ENCODE assay signal across 11 cellular contexts in genomic region chr22:45934659-45935341, GRCh38. TPM values are rescaled to one million over a fixed set of nuclear protein-coding genes. Genes with fewer than 3 reads are reported as not detected.
DNase-seq lines count a peak whose midpoint lies in the region; ATAC-seq, FAIRE-seq and TF ChIP-seq lines count a peak whose summit lies in the region.
"Had no signal": no experiment of that assay in that cellular context is flagged by ENCODE, and none has a peak within 500 bp of the region (broad histone marks: within the 10 kb centered on the region; RNA-seq: fewer than 3 reads in every experiment).

No MANE protein-coding gene starts in this region.

- TF ChIP-seq CTCF in left ventricle myocardium inferior (IDR thresholded peaks at IDR 0.05; ENCODE audit: borderline replicate concordance): no peak
- TF ChIP-seq CTCF in RWPE2 (IDR thresholded peaks at IDR 0.05; ENCODE audit: poor library complexity, severe bottlenecking): no peak

- no peaks in the 10 kb centered on the region for H3K4me1 ChIP-seq in left ventricle myocardium inferior
- peaks cover 17% of the 10 kb centered on the region for H3K4me1 ChIP-seq in RWPE2 (ENCODE audit: insufficient read depth, poor library complexity, severe bottlenecking)

- peak; percentile 96 for FAIRE-seq in urothelium cell line (lab: Jason Lieb, UNC)

- peaks cover 78% of the 10 kb centered on the region for H3K27me3 ChIP-seq in left ventricle myocardium inferior (ENCODE audit: low read depth)
- H3K27me3 ChIP-seq in RWPE2 (ENCODE audit: insufficient read depth, poor library complexity, severe bottlenecking): no peaks in the 10 kb centered on the region

- H3K4me3 ChIP-seq in left ventricle myocardium inferior: no peak overlapping the region
- H3K4me3 ChIP-seq in RWPE2 (ENCODE audit: severe bottlenecking): no peak overlapping the region

- H3K27ac ChIP-seq in left ventricle myocardium inferior (replicated peaks) (no peak overlapping the region), RWPE2 (ENCODE audit: poor library complexity, severe bottlenecking) (peak overlapping the region; percentile 85)

- intact Hi-C loops in Right ventricle myocardium superior (cut with DNase I) (no loop called here), left ventricle myocardium inferior (cut with micrococcal nuclease) (no loop called here), left ventricle myocardium superior (cut with micrococcal nuclease) (no loop called here)

- H3K36me3 ChIP-seq in left ventricle myocardium inferior: no peaks in the 10 kb centered on the region
- no peaks in the 10 kb centered on the region for H3K36me3 ChIP-seq in RWPE2 (ENCODE audit: low read depth)

- DNase-seq in Right ventricle myocardium superior: no peak
- no peak for DNase-seq in left ventricle myocardium inferior
- DNase-seq in RWPE2 (ENCODE audit: low spot score): peak; percentile 94
- peak; percentile 45 for DNase-seq in left ventricle myocardium superior
- DNase-seq in urothelium cell line (ENCODE audit: low spot score): peak; percentile 92
- no peak for DNase-seq in activated CD4-positive, alpha-beta T cell treated with anti-CD3 and anti-CD28 coated beads, Interleukin-2, amount 50 U/mL, for 4 hours
- DNase-seq in NCI-H526 (lab: John Stamatoyannopoulos, UW): no peak
- DNase-seq: CD8-positive, alpha-beta T cell; effector CD8-positive, alpha-beta T cell; Karpas-422 had no signal

- ATAC-seq in Right ventricle myocardium superior (ENCODE audit: poor library complexity) (peak; percentile 18), RWPE2 (ENCODE audit: low read depth) (peak; percentile 88), left ventricle myocardium superior (peak; percentile 23), GM21447 (IDR thresholded peaks at IDR 0.05; ENCODE audit: unreplicated experiment) (no peak)
- ATAC-seq: CD8-positive, alpha-beta T cell had no signal

- H3K9me3 ChIP-seq in left ventricle myocardium inferior (replicated peaks): no peaks in the 10 kb centered on the region
- no peaks in the 10 kb centered on the region for H3K9me3 ChIP-seq in RWPE2 (ENCODE audit: severe bottlenecking)

RNA-seq across cellular contexts. Expression of gene WNT7B, which starts 42.2 kb away (rescaled TPM):
- total RNA-seq in Right ventricle myocardium superior (not detected), left ventricle myocardium inferior (not detected), left ventricle myocardium superior (not detected)
- total RNA-seq: CD8-positive, alpha-beta T cell had no signal

Comparison
In these comparisons a context has a peak if more than half of its experiments do, and no peak if none do; other contexts are left out.
1. DNase-seq: peak in RWPE2 (single experiment), left ventricle myocardium superior (single experiment) and urothelium cell line (single experiment); none in Right ventricle myocardium superior (single experiment), left ventricle myocardium inferior (single experiment), activated CD4-positive, alpha-beta T cell treated with anti-CD3 and anti-CD28 coated beads, Interleukin-2, amount 50 U/mL, for 4 hours (0 of 2) and NCI-H526 (0 of 2).